In genomic region chr7:98282727-98283126, GRCh38 we compare ENCODE assay signal across 8 cellular contexts. TPM values are rescaled to one million over a fixed set of nuclear protein-coding genes. Genes with fewer than 3 reads are reported as not detected.
DNase-seq lines count a peak whose midpoint lies in the region; ATAC-seq and TF ChIP-seq lines count a peak whose summit lies in the region.

No MANE protein-coding gene starts in this region.

- H3K9me3 Mint-ChIP-seq in CD4-positive, CD25-positive, alpha-beta regulatory T cell: no peaks in the 10 kb centered on the region
- H3K9me3 Mint-ChIP-seq in endodermal cell: no peaks in the 10 kb centered on the region

- intact Hi-C loops in PC-9 (cut with micrococcal nuclease; ENCODE audit: unreplicated experiment): loop anchor here (5.0 to 10.0 kb wide), 3 partner anchors 70 to 585 kb away; no protein-coding TSS in a partner anchor

- H3K9me3 ChIP-seq in CD4-positive, CD25-positive, alpha-beta regulatory T cell (ENCODE audit: control insufficient read depth in 2 of 2, low read length in 2 of 2): no peaks in the 10 kb centered on the region
- no peaks in the 10 kb centered on the region for H3K9me3 ChIP-seq in PC-9 (ENCODE audit: insufficient read depth, low read depth)
- no peaks in the 10 kb centered on the region for H3K9me3 ChIP-seq in endodermal cell (ENCODE audit: control insufficient read depth, low read length)
- no peaks in the 10 kb centered on the region for H3K9me3 ChIP-seq in neuron (ENCODE audit: low read length)

- no peaks in the 10 kb centered on the region; the same call in 1 of the 2 replicates for H4K20me1 ChIP-seq in PC-9 (ENCODE audit: insufficient read depth)

- H3K27ac Mint-ChIP-seq in CD4-positive, CD25-positive, alpha-beta regulatory T cell: peak overlapping the region; percentile 78 to 90 (median 88)
- peak overlapping the region; percentile 90 for H3K27ac Mint-ChIP-seq in endodermal cell

- H3K36me3 ChIP-seq in CD4-positive, CD25-positive, alpha-beta regulatory T cell (ENCODE audit: control insufficient read depth, insufficient read depth, low read length): no peaks in the 10 kb centered on the region
- 0 out of 2 replicates have a peak, but pooled peaks cover 3% of the 10 kb centered on the region for H3K36me3 ChIP-seq in PC-9 (ENCODE audit: low read depth)
- H3K36me3 ChIP-seq in endodermal cell (ENCODE audit: control insufficient read depth, insufficient read depth, low read length): peaks cover under 1% of the 10 kb centered on the region
- H3K36me3 ChIP-seq in neuron (ENCODE audit: insufficient read depth, low read length): peaks cover 19% of the 10 kb centered on the region

- H3K4me1 ChIP-seq in CD4-positive, CD25-positive, alpha-beta regulatory T cell (ENCODE audit: control insufficient read depth, insufficient read depth, low read length, poor library complexity, severe bottlenecking): peaks cover 49% of the 10 kb centered on the region
- peaks cover 54% of the 10 kb centered on the region for H3K4me1 ChIP-seq in PC-9 (replicated peaks; ENCODE audit: insufficient read depth)
- H3K4me1 ChIP-seq in endodermal cell (ENCODE audit: control insufficient read depth, insufficient read depth, low read length): no peaks in the 10 kb centered on the region
- H3K4me1 ChIP-seq in neuron (ENCODE audit: insufficient read depth, low read length): peaks cover 40% of the 10 kb centered on the region

- H3K27me3 Mint-ChIP-seq in CD4-positive, CD25-positive, alpha-beta regulatory T cell: peaks cover 5% of the 10 kb centered on the region
- H3K27me3 Mint-ChIP-seq in endodermal cell (ENCODE audit: insufficient read depth): no peaks in the 10 kb centered on the region

- peaks cover 0 to 47% (median 18%) of the 10 kb centered on the region in 4 donors for H3K4me1 Mint-ChIP-seq in CD4-positive, CD25-positive, alpha-beta regulatory T cell
- H3K4me1 Mint-ChIP-seq in endodermal cell: peaks cover 25% of the 10 kb centered on the region

- peak overlapping the region; percentile 80 for H3K27ac ChIP-seq in CD4-positive, CD25-positive, alpha-beta regulatory T cell (ENCODE audit: insufficient read depth, low read length, poor library complexity, severe bottlenecking)
- peak overlapping the region; percentile 97 for H3K27ac ChIP-seq in PC-9
- H3K27ac ChIP-seq in endodermal cell (ENCODE audit: low read depth, low read length): no peak overlapping the region

- no peak for DNase-seq in CD4-positive, CD25-positive, alpha-beta regulatory T cell
- DNase-seq in PC-9 (no peak), endodermal cell (no peak), DMS53 treated with DMSO at 0.1 percent for 48 hours (lab: John Stamatoyannopoulos, UW; ENCODE audit: unreplicated experiment) (no peak)

- H3K27me3 ChIP-seq in CD4-positive, CD25-positive, alpha-beta regulatory T cell (ENCODE audit: control insufficient read depth, insufficient read depth, low read length): no peaks in the 10 kb centered on the region
- no peaks in the 10 kb centered on the region for H3K27me3 ChIP-seq in PC-9 (ENCODE audit: insufficient read depth, low read depth)
- no peaks in the 10 kb centered on the region for H3K27me3 ChIP-seq in endodermal cell (ENCODE audit: control insufficient read depth, insufficient read depth, low read length, poor library complexity, severe bottlenecking)
- H3K27me3 ChIP-seq in neuron (ENCODE audit: insufficient read depth, low read length): no peaks in the 10 kb centered on the region

- BruUV-seq in PC-9 (replicated peaks; lab: Mats Ljungman, UMichigan): TSS peak; percentile 80

- peak overlapping the region; percentile 85 for H3K9ac ChIP-seq in endodermal cell (ENCODE audit: extremely low read depth, low read length, poor library complexity, severe bottlenecking)

- peaks cover 3% of the 10 kb centered on the region for H3K36me3 Mint-ChIP-seq in CD4-positive, CD25-positive, alpha-beta regulatory T cell
- H3K36me3 Mint-ChIP-seq in endodermal cell (ENCODE audit: low read depth): peaks cover 6% of the 10 kb centered on the region

- TF ChIP-seq CTCF in PC-9 (conservative IDR thresholded peaks at IDR 0.05) (no peak), endodermal cell (conservative IDR thresholded peaks at IDR 0.05) (no peak)

- peak overlapping the region; percentile 98 for H3K4me2 ChIP-seq in PC-9

- CTCF ChIA-PET in PC-9 (lab: Charles Lee): no interaction called here

- POLR2A ChIA-PET in PC-9 (lab: Charles Lee; ENCODE audit: unreplicated experiment): no interaction called here

- 66% methylated on average over 12 to 16 of the region's 16 CpGs for WGBS in endodermal cell (ENCODE audit: insufficient coverage in 1 of 2, insufficient read length in 1 of 2), 2 experiments

- peak overlapping the region; percentile 56 for H3K4me3 ChIP-seq in CD4-positive, CD25-positive, alpha-beta regulatory T cell (ENCODE audit: low read depth, low read length)
- peak overlapping the region; percentile 87 for H3K4me3 ChIP-seq in PC-9
- H3K4me3 ChIP-seq in endodermal cell (ENCODE audit: low read length): peak overlapping the region; percentile 88
- peak overlapping the region; percentile 60 for H3K4me3 ChIP-seq in neuron (ENCODE audit: low read length)

- peak overlapping the region; percentile 81 to 92 (median 87) for H3K4me3 Mint-ChIP-seq in CD4-positive, CD25-positive, alpha-beta regulatory T cell
- peak overlapping the region; percentile 84 for H3K4me3 Mint-ChIP-seq in endodermal cell

- peaks cover 48% of the 10 kb centered on the region; the same call in 1 of the 2 replicates for H3F3A ChIP-seq in PC-9 (ENCODE audit: insufficient read depth, low read depth)

- H2AFZ ChIP-seq in PC-9 (no peak overlapping the region), neuron (ENCODE audit: low read depth, low read length) (no peak overlapping the region)

- no peak for ATAC-seq in CD4-positive, CD25-positive, alpha-beta regulatory T cell (ENCODE audit: low read depth in 2 of 2)
- ATAC-seq in GM19328 (IDR thresholded peaks at IDR 0.05; ENCODE audit: unreplicated experiment) (no peak), GM19023 (IDR thresholded peaks at IDR 0.05; ENCODE audit: unreplicated experiment) (no peak), GM19035 (IDR thresholded peaks at IDR 0.05; ENCODE audit: unreplicated experiment) (no peak)

- H3K9me2 ChIP-seq in PC-9 (ENCODE audit: insufficient read depth): no peaks in the 10 kb centered on the region

- peaks cover 60% of the 10 kb centered on the region for H3K79me2 ChIP-seq in PC-9 (ENCODE audit: low read depth)

RNA-seq across cellular contexts. Expression of gene BRI3, which starts 1.2 kb away (rescaled TPM):
- 55.9 TPM for total RNA-seq in CD4-positive, CD25-positive, alpha-beta regulatory T cell
- polyA plus RNA-seq in CD4-positive, CD25-positive, alpha-beta regulatory T cell: 10 to 100 TPM; 15.6 to 19.2 (median 16.2) TPM
- 239 and 255 TPM in 2 replicates for total RNA-seq in PC-9 (2021)
- total RNA-seq in endodermal cell: 100 to 1,000 TPM; 130 to 152 TPM
- polyA plus RNA-seq in endodermal cell (2013, experiment 1 of 2): 158 TPM
- 139 TPM for polyA plus RNA-seq in endodermal cell (2013, experiment 2 of 2)

RNA-seq across cellular contexts. Expression of gene TECPR1, which starts 30.7 kb away (rescaled TPM):
- total RNA-seq in CD4-positive, CD25-positive, alpha-beta regulatory T cell: 118 TPM
- 10 to 100 TPM; 11.0 to 21.3 (median 15.7) TPM for polyA plus RNA-seq in CD4-positive, CD25-positive, alpha-beta regulatory T cell
- total RNA-seq in PC-9 (2021) (22.7 and 27.4 TPM in 2 replicates), endodermal cell (10 to 100 TPM; 27.2 to 32.0 TPM)
- 18.7 TPM for polyA plus RNA-seq in endodermal cell (2013, experiment 1 of 2)
- polyA plus RNA-seq in endodermal cell (2013, experiment 2 of 2): 19.2 TPM
